16 cellular contexts compared by ENCODE assay signal in genomic region chr14:61468063-61468825, GRCh38.
A peak's percentile ranks its signal among the peaks of the same experiment; 100 is the strongest.
DNase-seq lines count a peak whose midpoint lies in the region; ATAC-seq and TF ChIP-seq lines count a peak whose summit lies in the region.
"Had no signal": no experiment of that assay in that cellular context is flagged by ENCODE, and none has a peak within 500 bp of the region (broad histone marks: within the 10 kb centered on the region; RNA-seq: fewer than 3 reads in every experiment).

No MANE protein-coding gene starts in this region.

- no peak overlapping the region for H2AFZ ChIP-seq in IMR-90 (replicated peaks; ENCODE audit: low read length, poor library complexity)
- H2AFZ ChIP-seq in trophoblast cell (ENCODE audit: insufficient read depth, low read length, poor library complexity), result no peak overlapping the region

- no peak for TF ChIP-seq POLR2A in IMR-90 (IDR thresholded peaks at IDR 0.05; ENCODE audit: low read depth, low read length)

- H2BK5ac ChIP-seq in IMR-90 (ENCODE audit: low read depth, low read length, poor library complexity, severe bottlenecking) (no peak overlapping the region), trophoblast cell (ENCODE audit: low read depth, low read length, poor library complexity) (peak overlapping the region; percentile 46)

- H3K14ac ChIP-seq in IMR-90 (replicated peaks; ENCODE audit: low read depth, low read length) (peak overlapping the region; percentile 8; the same call in 1 of the 2 replicates), trophoblast cell (ENCODE audit: low read length) (no peak overlapping the region)

- H2AK9ac ChIP-seq in IMR-90 (replicated peaks; ENCODE audit: low read depth, low read length, poor library complexity), result no peak overlapping the region

- intact Hi-C loops in IMR-90 (cut with micrococcal nuclease), result no loop called here

- in situ Hi-C loops in IMR-90 (cut with MboI; ENCODE audit: low sequenced_read_pairs), result no loop called here

- no peak overlapping the region for H3K4me3 Mint-ChIP-seq in activated CD4-positive, alpha-beta T cell treated with anti-CD3 and anti-CD28 coated beads, Interleukin-2, amount 10 ng/mL, durations not matched to agents 7 days and 5 days
- H3K4me3 Mint-ChIP-seq: IgD-negative memory B cell had no signal

- H3K9me1 ChIP-seq in IMR-90 (ENCODE audit: insufficient read depth, low read length), result peaks cover 25% of the 10 kb centered on the region

- H3K4ac ChIP-seq in IMR-90 (ENCODE audit: low read depth, low read length) (peak overlapping the region; percentile 48; the same call in 1 of the 2 replicates), trophoblast cell (ENCODE audit: low read depth, low read length) (no peak overlapping the region)

- no peak overlapping the region for H3K23ac ChIP-seq in IMR-90 (ENCODE audit: low read depth, low read length)
- H3K23ac ChIP-seq in trophoblast cell (ENCODE audit: low read length), result no peak overlapping the region

- no peaks in the 10 kb centered on the region for H3K27me3 Mint-ChIP-seq in activated CD4-positive, alpha-beta T cell treated with anti-CD3 and anti-CD28 coated beads, Interleukin-2, amount 10 ng/mL, durations not matched to agents 7 days and 5 days
- H3K27me3 Mint-ChIP-seq: IgD-negative memory B cell had no signal

- peaks cover 80% of the 10 kb centered on the region for H3K4me1 Mint-ChIP-seq in activated CD4-positive, alpha-beta T cell treated with anti-CD3 and anti-CD28 coated beads, Interleukin-2, amount 10 ng/mL, durations not matched to agents 7 days and 5 days

- TF ChIP-seq RAD21 in IMR-90 (IDR thresholded peaks at IDR 0.05; ENCODE audit: low read length), result no peak

- H2AK5ac ChIP-seq in IMR-90 (ENCODE audit: low read depth, low read length) (peak overlapping the region; percentile 37; the same call in 1 of the 2 replicates), trophoblast cell (ENCODE audit: low read length) (no peak overlapping the region)

- H4K12ac ChIP-seq in trophoblast cell (ENCODE audit: low read depth, low read length), result no peak overlapping the region

- POLR2A ChIA-PET in activated CD4-positive, alpha-beta T cell treated with anti-CD3 and anti-CD28 coated beads, Interleukin-2, amount 10 ng/mL, durations not matched to agents 7 days and 5 days (lab: Charles Lee), result no interaction called here
- POLR2A ChIA-PET in IMR-90 (lab: Charles Lee; ENCODE audit: unreplicated experiment), result no interaction called here

- H3K18ac ChIP-seq in IMR-90 (ENCODE audit: low read depth, low read length) (peak overlapping the region; percentile 24), trophoblast cell (ENCODE audit: low read length) (no peak overlapping the region)

- H4K5ac ChIP-seq in IMR-90 (ENCODE audit: low read depth, low read length), result no peak overlapping the region

- H3K36me3 ChIP-seq in IMR-90 (ENCODE audit: control insufficient read depth, insufficient read depth, low read length) (no peaks in the 10 kb centered on the region), trophoblast cell (ENCODE audit: control insufficient read depth in 1 of 2, insufficient read depth in 2 of 2, low read length in 2 of 2) (peaks cover 0 to 2% of the 10 kb centered on the region in 2 experiments)
- H3K36me3 ChIP-seq: pancreas had no signal

- H2BK15ac ChIP-seq in IMR-90 (ENCODE audit: low read depth, low read length), result peak overlapping the region; percentile 65; the same call in 1 of the 3 replicates

- 90% methylated on average over 2 of the region's 7 CpGs; no CpG with 5 or more reads in 1 of the 2 experiments for WGBS in IMR-90 (ENCODE audit: extremely low coverage in 2 of 2, insufficient read length in 1 of 2), 2 experiments
- no CpG with 5 or more reads among the region's 7 CpGs for WGBS in trophoblast cell (ENCODE audit: extremely low coverage, insufficient coverage, insufficient read length)

- no peaks in the 10 kb centered on the region for H3K27me3 ChIP-seq in IMR-90 (ENCODE audit: control insufficient read depth, insufficient read depth, low read length)
- no peaks in the 10 kb centered on the region for H3K27me3 ChIP-seq in trophoblast cell (ENCODE audit: insufficient read depth, low read length)
- H3K27me3 ChIP-seq: dorsolateral prefrontal cortex, pancreas, upper lobe of right lung had no signal

- no peak overlapping the region for H3K4me2 ChIP-seq in IMR-90 (ENCODE audit: low read depth, low read length)
- no peak overlapping the region for H3K4me2 ChIP-seq in trophoblast cell (ENCODE audit: low read length)

- H3K27ac ChIP-seq in IMR-90 (ENCODE audit: insufficient read depth, low read length) (no peak overlapping the region), coronary artery (peak overlapping the region; percentile 7 to 16), trophoblast cell (ENCODE audit: low read depth, low read length) (peak overlapping the region; percentile 11)
- H3K27ac ChIP-seq: pancreas, SK-N-MC had no signal

- no TSS peak for BruUV-seq in IMR-90 (replicated peaks; lab: Mats Ljungman, UMichigan)

- H4K20me1 ChIP-seq in IMR-90 (ENCODE audit: insufficient read depth, low read length), result no peaks in the 10 kb centered on the region

- no peak overlapping the region for H3K56ac ChIP-seq in IMR-90 (ENCODE audit: extremely low read depth, insufficient read depth, low read length)

- H3K9me3 ChIP-seq in IMR-90 (ENCODE audit: control insufficient read depth, insufficient read depth, low read length) (no peaks in the 10 kb centered on the region), trophoblast cell (ENCODE audit: insufficient read depth, low read depth, low read length) (peaks cover 2% of the 10 kb centered on the region)
- H3K9me3 ChIP-seq: pancreas, upper lobe of right lung had no signal

- dilution Hi-C loops in IMR-90 (cut with HindIII; ENCODE audit: low sequenced_read_pairs, unreplicated experiment), result loop anchor here (25.0 kb wide), 1 partner anchor 244 kb away; no protein-coding TSS in a partner anchor

- peak overlapping the region; percentile 32; the same call in 1 of the 2 replicates for H2BK20ac ChIP-seq in IMR-90 (ENCODE audit: low read depth, low read length)

- no peak for DNase-seq in activated CD4-positive, alpha-beta T cell treated with anti-CD3 and anti-CD28 coated beads, Interleukin-2, amount 10 ng/mL, durations not matched to agents 7 days and 5 days
- no peak for DNase-seq in activated CD4-positive, alpha-beta T cell treated with anti-CD3 and anti-CD28 coated beads, Interleukin-2, amount 50 U/mL, for 48 hours
- DNase-seq in IMR-90 (no peak), coronary artery (ENCODE audit: low spot score) (no peak), trophoblast cell (no peak), DMS79 (lab: John Stamatoyannopoulos, UW) (no peak)
- DNase-seq: dorsolateral prefrontal cortex, MV-4-11, NCI-H2081, NCI-H510A treated with DMSO at 0.1 percent for 48 hours, pancreas, upper lobe of right lung had no signal

- H4K91ac ChIP-seq in IMR-90 (ENCODE audit: insufficient read depth, low read depth, low read length) (peak overlapping the region; percentile 33), trophoblast cell (ENCODE audit: low read depth, low read length) (peak overlapping the region; percentile 51)

- H3K4me3 ChIP-seq in IMR-90 (ENCODE audit: insufficient read depth, low read depth, low read length) (no peak overlapping the region), coronary artery (no peak overlapping the region), trophoblast cell (ENCODE audit: low read depth, low read length) (no peak overlapping the region)
- H3K4me3 ChIP-seq: dorsolateral prefrontal cortex, pancreas, SK-N-MC, upper lobe of right lung had no signal

- H3K79me2 ChIP-seq in trophoblast cell (ENCODE audit: control insufficient read depth, insufficient read depth, low read length, poor library complexity), result peaks cover 13% of the 10 kb centered on the region

- peak overlapping the region; percentile 60; the same call in 1 of the 2 replicates for H2BK120ac ChIP-seq in IMR-90 (ENCODE audit: low read depth, low read length)
- H2BK120ac ChIP-seq in trophoblast cell (ENCODE audit: insufficient read depth, low read length, poor library complexity), result peak overlapping the region; percentile 43

- ATAC-seq in IMR-90 (ENCODE audit: low read depth) (no peak), HG02610 (IDR thresholded peaks at IDR 0.05; ENCODE audit: unreplicated experiment) (no peak), HG02763 (IDR thresholded peaks at IDR 0.05; ENCODE audit: unreplicated experiment) (no peak)

- H4K8ac ChIP-seq in IMR-90 (ENCODE audit: low read depth in 2 of 2, low read length in 2 of 2), result 0 out of 4 replicates have a peak overlapping the region, but pooled peaks of 1 of the 2 experiments have one; percentile 81
- H4K8ac ChIP-seq in trophoblast cell (ENCODE audit: low read depth, low read length), result peak overlapping the region; percentile 31

- peaks cover 0 to 21% of the 10 kb centered on the region in 2 experiments; a peak in 3 of 4 replicates for H3K79me1 ChIP-seq in IMR-90 (ENCODE audit: low read depth in 1 of 2, low read length in 2 of 2)
- H3K79me1 ChIP-seq in trophoblast cell (ENCODE audit: low read length), result peaks cover 49% of the 10 kb centered on the region

- peaks cover 79% of the 10 kb centered on the region for H3K36me3 Mint-ChIP-seq in activated CD4-positive, alpha-beta T cell treated with anti-CD3 and anti-CD28 coated beads, Interleukin-2, amount 10 ng/mL, durations not matched to agents 7 days and 5 days (ENCODE audit: low read depth)
- H3K36me3 Mint-ChIP-seq: IgD-negative memory B cell had no signal

- H3K9me3 Mint-ChIP-seq in activated CD4-positive, alpha-beta T cell treated with anti-CD3 and anti-CD28 coated beads, Interleukin-2, amount 10 ng/mL, durations not matched to agents 7 days and 5 days, result peaks cover 3% of the 10 kb centered on the region

- H3K9ac ChIP-seq in IMR-90 (ENCODE audit: low read depth, low read length) (no peak overlapping the region), trophoblast cell (ENCODE audit: low read length) (no peak overlapping the region)

- peaks cover 31% of the 10 kb centered on the region for H3K4me1 ChIP-seq in IMR-90 (ENCODE audit: control insufficient read depth, insufficient read depth, low read length)
- peaks cover 41 to 48% of the 10 kb centered on the region in 2 experiments for H3K4me1 ChIP-seq in trophoblast cell (ENCODE audit: control insufficient read depth in 1 of 2, insufficient read depth in 2 of 2, low read length in 2 of 2)
- H3K4me1 ChIP-seq: pancreas had no signal

- peak overlapping the region; percentile 5 for H3K27ac Mint-ChIP-seq in activated CD4-positive, alpha-beta T cell treated with anti-CD3 and anti-CD28 coated beads, Interleukin-2, amount 10 ng/mL, durations not matched to agents 7 days and 5 days

- no peak for TF ChIP-seq CTCF in IMR-90 (conservative IDR thresholded peaks at IDR 0.05; ENCODE audit: low read depth, low read length)
- no peak for TF ChIP-seq CTCF in coronary artery (IDR thresholded peaks at IDR 0.05)

- CTCF ChIA-PET in activated CD4-positive, alpha-beta T cell treated with anti-CD3 and anti-CD28 coated beads, Interleukin-2, amount 10 ng/mL, durations not matched to agents 7 days and 5 days (lab: Charles Lee), result no interaction called here
- CTCF ChIA-PET in IMR-90 (lab: Yijun Ruan, JAX), result no interaction called here

- peak overlapping the region; percentile 41 for H2BK12ac ChIP-seq in trophoblast cell (ENCODE audit: low read length)
